In genomic region chr16:71288890-71289731, GRCh38 we compare ENCODE assay signal across 8 cellular contexts. TPM values are rescaled to one million over a fixed set of nuclear protein-coding genes. Genes with fewer than 3 reads are reported as not detected.
DNase-seq lines count a peak whose midpoint lies in the region; ATAC-seq and TF ChIP-seq lines count a peak whose summit lies in the region.

Gene CMTR2 (minus strand): TSS chr16:71289402. CDS start chr16:71285920, 3,482 bp downstream.

- peaks cover 17% of the 10 kb centered on the region for H3K27me3 Mint-ChIP-seq in activated naive CD8-positive, alpha-beta T cell
- H3K27me3 Mint-ChIP-seq in glutamatergic neuron (ENCODE audit: unreplicated experiment) (no peaks in the 10 kb centered on the region), osteocyte (ENCODE audit: unreplicated experiment) (peaks cover 14% of the 10 kb centered on the region)

- H3K4me1 ChIP-seq in thymus (ENCODE audit: control insufficient read depth, insufficient read depth, low read length), result peaks cover 7% of the 10 kb centered on the region

- TF ChIP-seq CTCF in glutamatergic neuron (IDR thresholded peaks at IDR 0.05; ENCODE audit: partially characterized antibody, unreplicated experiment) (no peak), osteocyte (IDR thresholded peaks at IDR 0.05) (no peak)

- no peaks in the 10 kb centered on the region for H3K9me3 ChIP-seq in thymus (ENCODE audit: control insufficient read depth)

- peak within 1 kb of the TSS; percentile 92 for H3K4me3 Mint-ChIP-seq in activated naive CD8-positive, alpha-beta T cell
- peak within 1 kb of the TSS; percentile 91 for H3K4me3 Mint-ChIP-seq in glutamatergic neuron (ENCODE audit: unreplicated experiment)
- peak within 1 kb of the TSS; percentile 78 for H3K4me3 Mint-ChIP-seq in osteocyte (ENCODE audit: unreplicated experiment)

- peaks cover 27% of the 10 kb centered on the region for H3K36me3 Mint-ChIP-seq in activated naive CD8-positive, alpha-beta T cell
- no peaks in the 10 kb centered on the region for H3K36me3 Mint-ChIP-seq in glutamatergic neuron (ENCODE audit: unreplicated experiment)
- peaks cover 27% of the 10 kb centered on the region for H3K36me3 Mint-ChIP-seq in osteocyte (ENCODE audit: unreplicated experiment)

- H3K27ac Mint-ChIP-seq in activated naive CD8-positive, alpha-beta T cell, result peak within 1 kb of the TSS; percentile 92
- H3K27ac Mint-ChIP-seq in glutamatergic neuron (ENCODE audit: unreplicated experiment) (peak within 1 kb of the TSS; percentile 76), osteocyte (ENCODE audit: unreplicated experiment) (peak within 1 kb of the TSS; percentile 90)

- H3K9me3 Mint-ChIP-seq in activated naive CD8-positive, alpha-beta T cell (ENCODE audit: low read depth), result peaks cover 17% of the 10 kb centered on the region
- H3K9me3 Mint-ChIP-seq in glutamatergic neuron (ENCODE audit: unreplicated experiment), result no peaks in the 10 kb centered on the region
- H3K9me3 Mint-ChIP-seq in osteocyte (ENCODE audit: unreplicated experiment), result peaks cover 6% of the 10 kb centered on the region

- peak; percentile 96 for ATAC-seq in HG02610 (IDR thresholded peaks at IDR 0.05; ENCODE audit: unreplicated experiment)

- DNase-seq in NCI-H1092 treated with DMSO at 0.1 percent for 48 hours (lab: John Stamatoyannopoulos, UW) (peak; percentile 96), SKM-1 (lab: John Stamatoyannopoulos, UW; ENCODE audit: unreplicated experiment) (peak; percentile 70), glutamatergic neuron (peak; percentile 97), osteocyte (ENCODE audit: extremely low spot score, unreplicated experiment) (peak; percentile 98)

- H3K4me1 Mint-ChIP-seq in activated naive CD8-positive, alpha-beta T cell (ENCODE audit: low read depth), result peaks cover 20% of the 10 kb centered on the region
- H3K4me1 Mint-ChIP-seq in glutamatergic neuron (ENCODE audit: low read depth, unreplicated experiment), result peaks cover 9% of the 10 kb centered on the region
- H3K4me1 Mint-ChIP-seq in osteocyte (ENCODE audit: unreplicated experiment), result peaks cover 15% of the 10 kb centered on the region

- peak within 1 kb of the TSS; percentile 77 for H3K27ac ChIP-seq in thymus (ENCODE audit: low read depth)

- H3K27me3 ChIP-seq in thymus (ENCODE audit: control insufficient read depth, insufficient read depth), result no peaks in the 10 kb centered on the region

- H3K4me3 ChIP-seq in GM08714 (ENCODE audit: low read length) (peak within 1 kb of the TSS; percentile 94), thymus (ENCODE audit: low read length) (peak within 1 kb of the TSS; percentile 76)

- H3K36me3 ChIP-seq in thymus (ENCODE audit: control insufficient read depth, insufficient read depth), result peaks cover 6% of the 10 kb centered on the region

- WGBS in thymus, result under 1% methylated on average over 60 of the region's 60 CpGs

RNA-seq across cellular contexts. Expression of gene CMTR2, which starts in this region (rescaled TPM):
- 14.7 TPM for total RNA-seq in glutamatergic neuron (ENCODE audit: unreplicated experiment)
- total RNA-seq in osteocyte, result 19.1 and 22.8 TPM in 2 replicates
- 17.9 TPM for polyA plus RNA-seq in thymus

Comparison
In these comparisons a context has a peak if more than half of its experiments do, and no peak if none do; other contexts are left out.
1. Peak in every context shown above with its lines: DNase-seq, ATAC-seq, H3K4me3 ChIP-seq and H3K27ac ChIP-seq.